ENCODE assay signal across 1 cellular context in the genomic region with DNA sequence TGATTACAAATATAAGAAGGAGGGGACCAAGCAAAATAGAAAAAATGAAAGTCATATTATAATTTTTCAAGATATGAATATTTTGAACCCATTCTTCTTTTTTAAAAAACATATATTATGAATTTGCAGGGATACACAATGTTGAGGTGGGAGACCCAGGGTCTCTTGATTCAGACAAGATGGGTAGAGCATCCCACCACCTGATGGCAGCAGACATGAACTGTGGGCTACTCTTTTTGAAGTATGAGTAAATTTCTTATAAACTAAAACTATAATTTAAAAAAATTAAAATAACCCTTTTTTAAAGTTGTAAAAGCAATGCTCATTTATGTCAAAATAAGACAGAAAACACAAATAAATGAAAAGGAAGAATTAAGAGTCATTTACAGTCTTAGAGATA.
TF ChIP-seq lines count a peak whose summit lies in the region.

No MANE protein-coding gene starts in this region.

TF ChIP-seq in HCT116, 20 proteins besides CTCF, POLR2A, EP300 and RAD21:
- TF ChIP-seq CEBPB (IDR thresholded peaks at IDR 0.05; ENCODE audit: low read depth) (no peak), TCF7L2 (IDR thresholded peaks at IDR 0.05; ENCODE audit: borderline replicate concordance, extremely low read depth, insufficient read depth, insufficient read length) (no peak), SRF (IDR thresholded peaks at IDR 0.05; ENCODE audit: low read depth) (no peak)
- TF ChIP-seq, protein P1, sequence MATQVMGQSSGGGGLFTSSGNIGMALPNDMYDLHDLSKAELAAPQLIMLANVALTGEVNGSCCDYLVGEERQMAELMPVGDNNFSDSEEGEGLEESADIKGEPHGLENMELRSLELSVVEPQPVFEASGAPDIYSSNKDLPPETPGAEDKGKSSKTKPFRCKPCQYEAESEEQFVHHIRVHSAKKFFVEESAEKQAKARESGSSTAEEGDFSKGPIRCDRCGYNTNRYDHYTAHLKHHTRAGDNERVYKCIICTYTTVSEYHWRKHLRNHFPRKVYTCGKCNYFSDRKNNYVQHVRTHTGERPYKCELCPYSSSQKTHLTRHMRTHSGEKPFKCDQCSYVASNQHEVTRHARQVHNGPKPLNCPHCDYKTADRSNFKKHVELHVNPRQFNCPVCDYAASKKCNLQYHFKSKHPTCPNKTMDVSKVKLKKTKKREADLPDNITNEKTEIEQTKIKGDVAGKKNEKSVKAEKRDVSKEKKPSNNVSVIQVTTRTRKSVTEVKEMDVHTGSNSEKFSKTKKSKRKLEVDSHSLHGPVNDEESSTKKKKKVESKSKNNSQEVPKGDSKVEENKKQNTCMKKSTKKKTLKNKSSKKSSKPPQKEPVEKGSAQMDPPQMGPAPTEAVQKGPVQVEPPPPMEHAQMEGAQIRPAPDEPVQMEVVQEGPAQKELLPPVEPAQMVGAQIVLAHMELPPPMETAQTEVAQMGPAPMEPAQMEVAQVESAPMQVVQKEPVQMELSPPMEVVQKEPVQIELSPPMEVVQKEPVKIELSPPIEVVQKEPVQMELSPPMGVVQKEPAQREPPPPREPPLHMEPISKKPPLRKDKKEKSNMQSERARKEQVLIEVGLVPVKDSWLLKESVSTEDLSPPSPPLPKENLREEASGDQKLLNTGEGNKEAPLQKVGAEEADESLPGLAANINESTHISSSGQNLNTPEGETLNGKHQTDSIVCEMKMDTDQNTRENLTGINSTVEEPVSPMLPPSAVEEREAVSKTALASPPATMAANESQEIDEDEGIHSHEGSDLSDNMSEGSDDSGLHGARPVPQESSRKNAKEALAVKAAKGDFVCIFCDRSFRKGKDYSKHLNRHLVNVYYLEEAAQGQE (IDR thresholded peaks at IDR 0.05; ENCODE audit: low read depth) = no peak
